ENCODE assay signal across 1 cellular context in genomic region chr21:36319767-36320420, GRCh38.
TF ChIP-seq lines count a peak whose summit lies in the region.

Gene MORC3 (plus strand): TSS chr21:36320197. CDS start chr21:36320265, 68 bp downstream.

TF ChIP-seq in HepG2, 621 proteins besides CTCF, POLR2A, EP300 and RAD21 (continued from another document and continues in another):
- TF ChIP-seq, protein P1, sequence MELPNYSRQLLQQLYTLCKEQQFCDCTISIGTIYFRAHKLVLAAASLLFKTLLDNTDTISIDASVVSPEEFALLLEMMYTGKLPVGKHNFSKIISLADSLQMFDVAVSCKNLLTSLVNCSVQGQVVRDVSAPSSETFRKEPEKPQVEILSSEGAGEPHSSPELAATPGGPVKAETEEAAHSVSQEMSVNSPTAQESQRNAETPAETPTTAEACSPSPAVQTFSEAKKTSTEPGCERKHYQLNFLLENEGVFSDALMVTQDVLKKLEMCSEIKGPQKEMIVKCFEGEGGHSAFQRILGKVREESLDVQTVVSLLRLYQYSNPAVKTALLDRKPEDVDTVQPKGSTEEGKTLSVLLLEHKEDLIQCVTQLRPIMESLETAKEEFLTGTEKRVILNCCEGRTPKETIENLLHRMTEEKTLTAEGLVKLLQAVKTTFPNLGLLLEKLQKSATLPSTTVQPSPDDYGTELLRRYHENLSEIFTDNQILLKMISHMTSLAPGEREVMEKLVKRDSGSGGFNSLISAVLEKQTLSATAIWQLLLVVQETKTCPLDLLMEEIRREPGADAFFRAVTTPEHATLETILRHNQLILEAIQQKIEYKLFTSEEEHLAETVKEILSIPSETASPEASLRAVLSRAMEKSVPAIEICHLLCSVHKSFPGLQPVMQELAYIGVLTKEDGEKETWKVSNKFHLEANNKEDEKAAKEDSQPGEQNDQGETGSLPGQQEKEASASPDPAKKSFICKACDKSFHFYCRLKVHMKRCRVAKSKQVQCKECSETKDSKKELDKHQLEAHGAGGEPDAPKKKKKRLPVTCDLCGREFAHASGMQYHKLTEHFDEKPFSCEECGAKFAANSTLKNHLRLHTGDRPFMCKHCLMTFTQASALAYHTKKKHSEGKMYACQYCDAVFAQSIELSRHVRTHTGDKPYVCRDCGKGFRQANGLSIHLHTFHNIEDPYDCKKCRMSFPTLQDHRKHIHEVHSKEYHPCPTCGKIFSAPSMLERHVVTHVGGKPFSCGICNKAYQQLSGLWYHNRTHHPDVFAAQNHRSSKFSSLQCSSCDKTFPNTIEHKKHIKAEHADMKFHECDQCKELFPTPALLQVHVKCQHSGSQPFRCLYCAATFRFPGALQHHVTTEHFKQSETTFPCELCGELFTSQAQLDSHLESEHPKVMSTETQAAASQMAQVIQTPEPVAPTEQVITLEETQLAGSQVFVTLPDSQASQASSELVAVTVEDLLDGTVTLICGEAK (IDR thresholded peaks at IDR 0.05), result peak; percentile 65
- TF ChIP-seq, protein P1 (CRISPR knock-in tag; IDR thresholded peaks at IDR 0.05), result peak; percentile 45; the same call in 1 of the 2 replicates
- no peak for TF ChIP-seq ZKSCAN8 (CRISPR knock-in tag; IDR thresholded peaks at IDR 0.05; ENCODE audit: borderline replicate concordance)
- TF ChIP-seq ELF3 (CRISPR knock-in tag; IDR thresholded peaks at IDR 0.05), result peak; percentile 74; the same call in 1 of the 2 replicates
- peak; percentile 68; the same call in 1 of the 2 replicates for TF ChIP-seq PHF20 (CRISPR knock-in tag; IDR thresholded peaks at IDR 0.05)
- TF ChIP-seq RBFOX2 (IDR thresholded peaks at IDR 0.05; ENCODE audit: low read depth, low read length), result peak; percentile 94
- TF ChIP-seq FOXK1 (CRISPR knock-in tag; IDR thresholded peaks at IDR 0.05; ENCODE audit: borderline replicate concordance, low read depth), result peak; percentile 10; the same call in 1 of the 2 replicates
- TF ChIP-seq ZBTB7A (CRISPR knock-in tag; IDR thresholded peaks at IDR 0.05), result peak; percentile 28; the same call in 1 of the 2 replicates
- peak; percentile 22; the same call in 1 of the 2 replicates for TF ChIP-seq ZNF839 (CRISPR knock-in tag; IDR thresholded peaks at IDR 0.05; ENCODE audit: borderline replicate concordance)
- TF ChIP-seq, protein P2, sequence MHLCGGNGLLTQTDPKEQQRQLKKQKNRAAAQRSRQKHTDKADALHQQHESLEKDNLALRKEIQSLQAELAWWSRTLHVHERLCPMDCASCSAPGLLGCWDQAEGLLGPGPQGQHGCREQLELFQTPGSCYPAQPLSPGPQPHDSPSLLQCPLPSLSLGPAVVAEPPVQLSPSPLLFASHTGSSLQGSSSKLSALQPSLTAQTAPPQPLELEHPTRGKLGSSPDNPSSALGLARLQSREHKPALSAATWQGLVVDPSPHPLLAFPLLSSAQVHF (CRISPR knock-in tag; IDR thresholded peaks at IDR 0.05), result peak; percentile 59; the same call in 1 of the 2 replicates
- TF ChIP-seq, protein P3, sequence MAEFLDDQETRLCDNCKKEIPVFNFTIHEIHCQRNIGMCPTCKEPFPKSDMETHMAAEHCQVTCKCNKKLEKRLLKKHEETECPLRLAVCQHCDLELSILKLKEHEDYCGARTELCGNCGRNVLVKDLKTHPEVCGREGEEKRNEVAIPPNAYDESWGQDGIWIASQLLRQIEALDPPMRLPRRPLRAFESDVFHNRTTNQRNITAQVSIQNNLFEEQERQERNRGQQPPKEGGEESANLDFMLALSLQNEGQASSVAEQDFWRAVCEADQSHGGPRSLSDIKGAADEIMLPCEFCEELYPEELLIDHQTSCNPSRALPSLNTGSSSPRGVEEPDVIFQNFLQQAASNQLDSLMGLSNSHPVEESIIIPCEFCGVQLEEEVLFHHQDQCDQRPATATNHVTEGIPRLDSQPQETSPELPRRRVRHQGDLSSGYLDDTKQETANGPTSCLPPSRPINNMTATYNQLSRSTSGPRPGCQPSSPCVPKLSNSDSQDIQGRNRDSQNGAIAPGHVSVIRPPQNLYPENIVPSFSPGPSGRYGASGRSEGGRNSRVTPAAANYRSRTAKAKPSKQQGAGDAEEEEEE (CRISPR knock-in tag; IDR thresholded peaks at IDR 0.05; ENCODE audit: borderline replicate concordance), result 0 out of 2 replicates have a peak, but pooled peaks have one; percentile 4
- TF ChIP-seq, protein P4, sequence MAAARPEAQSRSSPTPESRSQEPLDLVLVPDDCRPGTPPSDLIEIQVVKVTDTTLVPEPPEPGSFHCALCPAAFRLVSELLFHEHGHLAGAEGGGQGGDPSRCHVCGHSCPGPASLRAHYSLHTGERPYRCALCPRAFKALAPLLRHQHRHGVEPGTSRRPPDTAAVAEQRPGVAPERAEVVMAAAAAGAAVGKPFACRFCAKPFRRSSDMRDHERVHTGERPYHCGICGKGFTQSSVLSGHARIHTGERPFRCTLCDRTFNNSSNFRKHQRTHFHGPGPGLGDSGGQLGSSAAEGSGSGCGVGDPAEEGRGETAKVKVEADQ (CRISPR knock-in tag; IDR thresholded peaks at IDR 0.05; ENCODE audit: borderline replicate concordance), result 0 out of 2 replicates have a peak, but pooled peaks have one; percentile 62
- 0 out of 2 replicates have a peak, but pooled peaks have one; percentile 17 for TF ChIP-seq IRF2 (CRISPR knock-in tag; IDR thresholded peaks at IDR 0.05)
- TF ChIP-seq, protein P5, sequence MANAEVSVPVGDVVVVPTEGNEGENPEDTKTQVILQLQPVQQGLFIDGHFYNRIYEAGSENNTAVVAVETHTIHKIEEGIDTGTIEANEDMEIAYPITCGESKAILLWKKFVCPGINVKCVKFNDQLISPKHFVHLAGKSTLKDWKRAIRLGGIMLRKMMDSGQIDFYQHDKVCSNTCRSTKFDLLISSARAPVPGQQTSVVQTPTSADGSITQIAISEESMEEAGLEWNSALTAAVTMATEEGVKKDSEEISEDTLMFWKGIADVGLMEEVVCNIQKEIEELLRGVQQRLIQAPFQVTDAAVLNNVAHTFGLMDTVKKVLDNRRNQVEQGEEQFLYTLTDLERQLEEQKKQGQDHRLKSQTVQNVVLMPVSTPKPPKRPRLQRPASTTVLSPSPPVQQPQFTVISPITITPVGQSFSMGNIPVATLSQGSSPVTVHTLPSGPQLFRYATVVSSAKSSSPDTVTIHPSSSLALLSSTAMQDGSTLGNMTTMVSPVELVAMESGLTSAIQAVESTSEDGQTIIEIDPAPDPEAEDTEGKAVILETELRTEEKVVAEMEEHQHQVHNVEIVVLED (CRISPR knock-in tag; IDR thresholded peaks at IDR 0.05; ENCODE audit: borderline replicate concordance), result peak; percentile 52; the same call in 1 of the 2 replicates
- TF ChIP-seq ZNF747 (CRISPR knock-in tag; IDR thresholded peaks at IDR 0.05; ENCODE audit: borderline replicate concordance), result peak; percentile 64; the same call in 1 of the 2 replicates
- 0 out of 2 replicates have a peak, but pooled peaks have one; percentile 40 for TF ChIP-seq ZBTB38 (CRISPR knock-in tag; IDR thresholded peaks at IDR 0.05)
- TF ChIP-seq SOX6 (IDR thresholded peaks at IDR 0.05), result no peak
- TF ChIP-seq SOX6 (CRISPR knock-in tag; IDR thresholded peaks at IDR 0.05), result 0 out of 2 replicates have a peak, but pooled peaks have one; percentile 38
- no peak for TF ChIP-seq NONO (IDR thresholded peaks at IDR 0.05)
- TF ChIP-seq NONO (CRISPR knock-in tag; conservative IDR thresholded peaks at IDR 0.05), result peak; percentile 67; the same call in 1 of the 2 replicates
- peak; percentile 33 for TF ChIP-seq ZNF18 (CRISPR knock-in tag; IDR thresholded peaks at IDR 0.05; ENCODE audit: insufficient replicate concordance)
- TF ChIP-seq ZNF451 (CRISPR knock-in tag; IDR thresholded peaks at IDR 0.05), result peak; percentile 55; the same call in 1 of the 2 replicates
- TF ChIP-seq, protein P6, sequence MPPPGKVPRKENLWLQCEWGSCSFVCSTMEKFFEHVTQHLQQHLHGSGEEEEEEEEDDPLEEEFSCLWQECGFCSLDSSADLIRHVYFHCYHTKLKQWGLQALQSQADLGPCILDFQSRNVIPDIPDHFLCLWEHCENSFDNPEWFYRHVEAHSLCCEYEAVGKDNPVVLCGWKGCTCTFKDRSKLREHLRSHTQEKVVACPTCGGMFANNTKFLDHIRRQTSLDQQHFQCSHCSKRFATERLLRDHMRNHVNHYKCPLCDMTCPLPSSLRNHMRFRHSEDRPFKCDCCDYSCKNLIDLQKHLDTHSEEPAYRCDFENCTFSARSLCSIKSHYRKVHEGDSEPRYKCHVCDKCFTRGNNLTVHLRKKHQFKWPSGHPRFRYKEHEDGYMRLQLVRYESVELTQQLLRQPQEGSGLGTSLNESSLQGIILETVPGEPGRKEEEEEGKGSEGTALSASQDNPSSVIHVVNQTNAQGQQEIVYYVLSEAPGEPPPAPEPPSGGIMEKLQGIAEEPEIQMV (CRISPR knock-in tag; IDR thresholded peaks at IDR 0.05; ENCODE audit: low read depth), result 0 out of 2 replicates have a peak, but pooled peaks have one; percentile 6
- 0 out of 2 replicates have a peak, but pooled peaks have one; percentile 26 for TF ChIP-seq ZNF761 (CRISPR knock-in tag; conservative IDR thresholded peaks at IDR 0.05)
- TF ChIP-seq ZFP36L2 (CRISPR knock-in tag; IDR thresholded peaks at IDR 0.05), result no peak
- no peak for TF ChIP-seq PHF5A (CRISPR knock-in tag; IDR thresholded peaks at IDR 0.05; ENCODE audit: low read depth, unreplicated experiment)
- no peak; the same call in 1 of the 2 replicates for TF ChIP-seq ZNF589 (CRISPR knock-in tag; conservative IDR thresholded peaks at IDR 0.05)
- 0 out of 2 replicates have a peak, but pooled peaks have one; percentile 22 for TF ChIP-seq KLF9 (CRISPR knock-in tag; IDR thresholded peaks at IDR 0.05; ENCODE audit: low read depth)
- peak; percentile 11; the same call in 1 of the 2 replicates for TF ChIP-seq RXRB (CRISPR knock-in tag; IDR thresholded peaks at IDR 0.05; ENCODE audit: borderline replicate concordance)
- 0 out of 2 replicates have a peak, but pooled peaks have one; percentile 6 for TF ChIP-seq HIVEP1 (CRISPR knock-in tag; IDR thresholded peaks at IDR 0.05)
- 0 out of 2 replicates have a peak, but pooled peaks have one; percentile 1 for TF ChIP-seq CHD4 (IDR thresholded peaks at IDR 0.05; ENCODE audit: borderline replicate concordance, low read length)
- no peak for TF ChIP-seq ZNF432 (CRISPR knock-in tag; IDR thresholded peaks at IDR 0.05; ENCODE audit: borderline replicate concordance)
- peak; percentile 32; the same call in 1 of the 2 replicates for TF ChIP-seq USF2 (IDR thresholded peaks at IDR 0.05; ENCODE audit: low read depth, low read length)
- peak; percentile 53; the same call in 1 of the 2 replicates for TF ChIP-seq USF2 (CRISPR knock-in tag; IDR thresholded peaks at IDR 0.05; ENCODE audit: borderline replicate concordance)
- TF ChIP-seq KDM3A (CRISPR knock-in tag; IDR thresholded peaks at IDR 0.05; ENCODE audit: low read depth), result 0 out of 2 replicates have a peak, but pooled peaks have one; percentile 43
- peak; percentile 11; the same call in 1 of the 2 replicates for TF ChIP-seq ZNF746 (CRISPR knock-in tag; IDR thresholded peaks at IDR 0.05)
- TF ChIP-seq DNMT3B (CRISPR knock-in tag; conservative IDR thresholded peaks at IDR 0.05), result peak; percentile 37; the same call in 1 of the 2 replicates
